In the genomic region with DNA sequence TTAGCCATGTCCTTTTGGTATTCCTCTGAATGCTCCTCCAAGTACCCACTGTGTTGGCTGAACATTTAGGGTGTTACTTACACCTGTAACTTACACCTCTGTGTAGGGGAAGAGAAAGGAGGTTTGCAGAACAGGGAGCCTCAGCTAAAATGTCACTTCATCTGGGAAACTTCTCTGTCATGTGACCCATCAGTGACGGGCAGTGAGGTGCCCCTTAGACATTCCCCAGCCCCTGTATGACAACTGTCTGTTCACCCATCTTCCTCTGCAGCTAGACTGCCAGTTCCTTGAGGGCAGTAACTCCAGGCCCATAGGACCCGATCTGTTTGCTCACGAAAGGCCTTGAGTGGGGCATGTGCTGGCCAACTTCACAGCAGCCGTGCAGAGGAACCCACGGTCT, we compare ENCODE assay signal across 15 cellular contexts. TPM values are rescaled to one million over a fixed set of nuclear protein-coding genes. Genes with fewer than 3 reads are reported as not detected.
A peak's percentile ranks its signal among the peaks of the same experiment; 100 is the strongest.
DNase-seq lines count a peak whose midpoint lies in the region; ATAC-seq, FAIRE-seq and TF ChIP-seq lines count a peak whose summit lies in the region.
"Had no signal": no experiment of that assay in that cellular context is flagged by ENCODE, and none has a peak within 500 bp of the region (broad histone marks: within the 10 kb centered on the region; RNA-seq: fewer than 3 reads in every experiment).

No MANE protein-coding gene starts in this region.

- CTCF ChIA-PET in RWPE1 (lab: Yijun Ruan, JAX) (no interaction called here), H1 (lab: Charles Lee; ENCODE audit: partially characterized antibody) (interaction anchor here (0.8 to 4.4 kb wide), 3 partner anchors 11 to 62 kb away, joined by 3 to 25 read pairs (median 6); no protein-coding TSS in a partner anchor)

- H4K91ac ChIP-seq in H1 (replicated peaks; ENCODE audit: insufficient read length, low read length) = peak overlapping the region; percentile 89
- H4K91ac ChIP-seq in neuronal stem cell (ENCODE audit: low read depth, low read length, poor library complexity) = no peak overlapping the region

- no peak for FAIRE-seq in H1 (lab: Jason Lieb, UNC)

- H3K9me3 ChIP-seq in H1 (ENCODE audit: insufficient read depth in 2 of 2, low read depth in 1 of 2, low read length in 1 of 2) (no peaks in the 10 kb centered on the region), neuronal stem cell (replicated peaks in 1 of 2; ENCODE audit: control insufficient read depth in 2 of 2, insufficient read depth in 1 of 2, low read depth in 1 of 2, low read length in 2 of 2) (no peaks in the 10 kb centered on the region), tibial artery (no peaks in the 10 kb centered on the region)

- H4K8ac ChIP-seq in H1 (ENCODE audit: extremely low read depth, insufficient read depth, low read length) (no peak overlapping the region), neuronal stem cell (ENCODE audit: low read depth, low read length) (no peak overlapping the region)

- H3K27me3 ChIP-seq in H1 (replicated peaks in 1 of 4; ENCODE audit: control insufficient read depth in 3 of 4, extremely low read depth in 1 of 4, insufficient read depth in 3 of 4, low read length in 3 of 4) = no peaks in the 10 kb centered on the region
- H3K27me3 ChIP-seq in neuronal stem cell (ENCODE audit: control insufficient read depth in 3 of 3, insufficient read depth in 3 of 3, low read depth in 1 of 3, low read length in 3 of 3) = no peaks in the 10 kb centered on the region
- no peaks in the 10 kb centered on the region for H3K27me3 ChIP-seq in tibial artery

- TF ChIP-seq POLR2A in H1 (IDR thresholded peaks at IDR 0.05; ENCODE audit: control extremely low read depth in 1 of 2, low read depth in 2 of 2, low read length in 2 of 2) (0 out of 3 replicates have a peak, but pooled peaks of 1 of the 2 experiments have one; percentile 4), GM18505 (IDR thresholded peaks at IDR 0.05; ENCODE audit: borderline replicate concordance, extremely low read depth, insufficient read depth, insufficient read length) (no peak)

- no peak overlapping the region for H2AK5ac ChIP-seq in H1 (ENCODE audit: low read depth, low read length)
- no peak overlapping the region for H2AK5ac ChIP-seq in neuronal stem cell (ENCODE audit: low read depth, low read length)

- TF ChIP-seq RAD21 in H1 (IDR thresholded peaks at IDR 0.05 in 1 of 2, conservative IDR thresholded peaks at IDR 0.05 in 1 of 2; ENCODE audit: low read depth in 2 of 2, low read length in 2 of 2) = no peak

- 69% methylated on average over 5 of the region's 5 CpGs; no CpG with 5 or more reads in 1 of the 2 experiments for WGBS in H1 (ENCODE audit: extremely low coverage in 1 of 2, insufficient coverage in 1 of 2, insufficient read length in 1 of 2, insufficient replicate concordance in 2 of 2, low coverage in 1 of 2, low lambda C conversion rate in 2 of 2, missing lambda C conversion rate in 1 of 2), 2 experiments
- WGBS in neuronal stem cell (ENCODE audit: extremely low coverage in 2 of 2, insufficient read length in 2 of 2, insufficient replicate concordance in 1 of 2), 2 donors = no CpG with 5 or more reads among the region's 5 CpGs

- TF ChIP-seq CTCF in RWPE1 (conservative IDR thresholded peaks at IDR 0.05; ENCODE audit: low read depth) = no peak
- TF ChIP-seq CTCF in H1 (IDR thresholded peaks at IDR 0.05; ENCODE audit: control extremely low read depth in 1 of 3, insufficient read depth in 1 of 3, low read depth in 1 of 3, low read length in 3 of 3) = no peak
- no peak for TF ChIP-seq CTCF in tibial artery (IDR thresholded peaks at IDR 0.05)

- H3K9ac ChIP-seq in H1 (replicated peaks in 1 of 4; ENCODE audit: extremely low read depth in 1 of 4, low read depth in 3 of 4, low read length in 3 of 4) = peak overlapping the region in 2 of 4 experiments; percentile 27 to 39; a peak in 1 of 7 replicates
- peak overlapping the region; percentile 36 for H3K9ac ChIP-seq in neuronal stem cell (ENCODE audit: low read depth, low read length, poor library complexity)

- no peak overlapping the region for H3K4ac ChIP-seq in H1 (replicated peaks; ENCODE audit: insufficient read length, low read depth, low read length)
- H3K4ac ChIP-seq in neuronal stem cell (ENCODE audit: low read length) = no peak overlapping the region

- H2AFZ ChIP-seq in H1 (ENCODE audit: low read length) = no peak overlapping the region
- no peak overlapping the region for H2AFZ ChIP-seq in neuronal stem cell (ENCODE audit: low read length)

- H3K23me2 ChIP-seq in H1 (ENCODE audit: low read depth, low read length) = no peaks in the 10 kb centered on the region

- H3K79me2 ChIP-seq in H1 (ENCODE audit: control insufficient read depth in 1 of 2, insufficient read depth in 2 of 2, low read length in 2 of 2) = peaks cover 7 to 80% of the 10 kb centered on the region in 2 experiments

- peak overlapping the region; percentile 1; the same call in 1 of the 2 replicates for H2BK12ac ChIP-seq in H1 (ENCODE audit: low read depth, low read length)
- no peak overlapping the region for H2BK12ac ChIP-seq in neuronal stem cell (ENCODE audit: low read length)

- no peak overlapping the region for H3K4me3 ChIP-seq in H1 (ENCODE audit: extremely low read depth in 1 of 4, insufficient read depth in 2 of 4, low read depth in 3 of 4, low read length in 4 of 4)
- H3K4me3 ChIP-seq in neuronal stem cell (ENCODE audit: low read length in 2 of 2) = no peak overlapping the region
- H3K4me3 ChIP-seq in tibial artery = no peak overlapping the region

- DNase-seq in RWPE1 (ENCODE audit: low spot score) = no peak
- no peak for DNase-seq in H1 (ENCODE audit: low read depth in 1 of 2, low spot score in 2 of 2)
- DNase-seq in neuronal stem cell (ENCODE audit: low spot score) = no peak
- no peak for DNase-seq in tibial artery
- DNase-seq in Kasumi-1 (lab: John Stamatoyannopoulos, UW) = no peak
- DNase-seq: activated CD4-positive, CD25-positive, alpha-beta regulatory T cell treated with anti-CD3 and anti-CD28 coated beads, Interleukin-2, amount 50 U/mL, for 72 hours; CD4-positive, alpha-beta memory T cell; GOT3; left colon; NCI-H1092; NK-92 treated with Interleukin-12 subunit alpha and Interleukin-12 subunit beta, amount 100 ng/mL, for 24 hours; stimulated activated CD4-positive, alpha-beta T cell treated with anti-CD3 and anti-CD28 coated beads, Interleukin-4, amount 100 ng/mL, for 24 hours; T-helper 2 cell had no signal

- H3K56ac ChIP-seq in H1 (replicated peaks; ENCODE audit: insufficient read length, low read depth, low read length) = no peak overlapping the region

- H2BK15ac ChIP-seq in H1 (ENCODE audit: low read length) (0 out of 2 replicates have a peak overlapping the region, but pooled peaks have one; percentile 50), neuronal stem cell (ENCODE audit: low read length) (no peak overlapping the region)

- H3K4me2 ChIP-seq in H1 (ENCODE audit: insufficient read depth in 1 of 2, low read depth in 2 of 2, low read length in 2 of 2) (peak overlapping the region; percentile 55 to 87), neuronal stem cell (ENCODE audit: insufficient read depth, low read length, poor library complexity, severe bottlenecking) (no peak overlapping the region)

- peak overlapping the region; percentile 9 for H4K5ac ChIP-seq in H1 (ENCODE audit: insufficient read length, low read depth, low read length)

- peaks cover 3 to 31% (median 8%) of the 10 kb centered on the region in 4 experiments; a peak in 5 of 8 replicates for H3K36me3 ChIP-seq in H1 (ENCODE audit: control insufficient read depth in 2 of 4, insufficient read depth in 4 of 4, low read length in 3 of 4)
- peaks cover 40 to 86% of the 10 kb centered on the region in 2 donors for H3K36me3 ChIP-seq in neuronal stem cell (replicated peaks in 1 of 2; ENCODE audit: control insufficient read depth in 2 of 2, insufficient read depth in 2 of 2, low read length in 2 of 2)
- peaks cover 0 to 5% (median 0%) of the 10 kb centered on the region in 3 donors for H3K36me3 ChIP-seq in tibial artery

- H3K4me1 ChIP-seq in H1 (replicated peaks in 1 of 4; ENCODE audit: control insufficient read depth in 3 of 4, insufficient read depth in 4 of 4, low read length in 3 of 4) (peaks cover 38 to 53% (median 39%) of the 10 kb centered on the region in 4 experiments), neuronal stem cell (ENCODE audit: control insufficient read depth in 2 of 2, insufficient read depth in 1 of 2, low read depth in 1 of 2, low read length in 2 of 2) (peaks cover 31 to 54% of the 10 kb centered on the region in 2 donors), tibial artery (peaks cover 0 to 57% (median 43%) of the 10 kb centered on the region in 4 donors)

- H4K20me1 ChIP-seq in H1 (replicated peaks in 1 of 2; ENCODE audit: control insufficient read depth in 1 of 2, insufficient read depth in 2 of 2, low read length in 2 of 2) = peaks cover 9 to 13% of the 10 kb centered on the region in 2 experiments

- H3K79me1 ChIP-seq in H1 (ENCODE audit: low read depth, low read length) (peaks cover 21% of the 10 kb centered on the region), neuronal stem cell (ENCODE audit: low read depth, low read length) (peaks cover 9% of the 10 kb centered on the region)

- POLR2A ChIA-PET in RWPE1 (lab: Yijun Ruan, JAX; ENCODE audit: low non-redundant PET) = no interaction called here
- POLR2A ChIA-PET in H1 (lab: Charles Lee; ENCODE audit: partially characterized antibody) = interaction anchor here (1.0 to 5.6 kb wide), 8 partner anchors 24 to 56 kb away, joined by 3 to 51 read pairs (median 3); no protein-coding TSS in a partner anchor

- H2BK120ac ChIP-seq in H1 (replicated peaks; ENCODE audit: low read depth, low read length) (peak overlapping the region; percentile 76), neuronal stem cell (ENCODE audit: low read depth, low read length) (no peak overlapping the region)

- H3K27ac ChIP-seq in RWPE1 = peak overlapping the region; percentile 93
- peak overlapping the region; percentile 32; the same call in 1 of the 2 replicates for H3K27ac ChIP-seq in H1 (ENCODE audit: low read depth, low read length)
- peak overlapping the region; percentile 50 for H3K27ac ChIP-seq in neuronal stem cell (replicated peaks; ENCODE audit: low read length)
- peak overlapping the region; percentile 66 to 70 for H3K27ac ChIP-seq in tibial artery

- H2BK5ac ChIP-seq in H1 (ENCODE audit: low read depth, low read length) = peak overlapping the region; percentile 76; the same call in 1 of the 2 replicates
- H2BK5ac ChIP-seq in neuronal stem cell (ENCODE audit: low read length) = no peak overlapping the region

- H3K18ac ChIP-seq in H1 (ENCODE audit: extremely low read depth, low read length) = peak overlapping the region; percentile 82
- H3K18ac ChIP-seq in neuronal stem cell (ENCODE audit: low read length) = peak overlapping the region; percentile 1

- no peak overlapping the region; the same call in 1 of the 2 replicates for H2BK20ac ChIP-seq in H1 (ENCODE audit: low read length)

- ATAC-seq in GM18505 (IDR thresholded peaks at IDR 0.05; ENCODE audit: unreplicated experiment) = no peak
- ATAC-seq in HG03175 (IDR thresholded peaks at IDR 0.05; ENCODE audit: unreplicated experiment) = no peak
- ATAC-seq: left colon had no signal

- H3K14ac ChIP-seq in H1 (ENCODE audit: insufficient read length) (no peak overlapping the region), neuronal stem cell (ENCODE audit: low read length) (no peak overlapping the region)

- TF ChIP-seq EP300 in H1 (IDR thresholded peaks at IDR 0.05; ENCODE audit: borderline replicate concordance in 1 of 2, low read depth in 2 of 2, low read length in 2 of 2) = no peak

- H3K23ac ChIP-seq in H1 (ENCODE audit: insufficient read length) (no peak overlapping the region), neuronal stem cell (ENCODE audit: low read depth, low read length, poor library complexity) (no peak overlapping the region)

- intact Hi-C loops in tibial artery (cut with DNase I; ENCODE audit: low total_unique reads) = no loop called here

RNA-seq across cellular contexts. Expression of a gene that starts 57.4 kb away (rescaled TPM):
- 78.1 and 86.8 TPM in 2 replicates for total RNA-seq in H1 (2021; fragmentation: NEBNext Ultra II Directional; extraction: Animal tissue kit (Norgen Biotek cat#: 25700))
- 88.7 and 94.1 TPM in 2 replicates for polyA plus RNA-seq in H1 (2011; rRNA removed)
- 87.8 TPM for polyA plus RNA-seq in H1 (2011; cell fraction: cytosol; rRNA removed)
- 241 TPM for polyA plus RNA-seq in H1 (2011; cell fraction: nucleus; rRNA removed)
- polyA plus RNA-seq in H1 (2012, experiment 1 of 2) = 76.9 to 126 TPM (median 101 TPM) in 4 replicates
- 35.9 TPM for polyA plus RNA-seq in H1 (2012, experiment 2 of 2)
- polyA plus RNA-seq in H1 (2013, experiment 1 of 2) = 95.4 TPM
- polyA plus RNA-seq in H1 (2013, experiment 2 of 2) = 95.1 TPM
- 291 and 398 TPM in 2 replicates for polyA minus RNA-seq in H1 (2011; rRNA and poly(A)+ RNA removed)
- polyA minus RNA-seq in H1 (2011; cell fraction: cytosol; rRNA and poly(A)+ RNA removed) = 82.9 TPM
- 139 TPM for polyA minus RNA-seq in H1 (2011; cell fraction: nucleus; rRNA and poly(A)+ RNA removed)
- 183 TPM for polyA plus RNA-seq in neuronal stem cell (2013, experiment 1 of 2)
- polyA plus RNA-seq in neuronal stem cell (2013, experiment 2 of 2) = 174 TPM

Comparison
In these comparisons a context has a peak if more than half of its experiments do, and no peak if none do; other contexts are left out.
1. H3K27ac ChIP-seq: peak in every context shown above with its lines; median percentile 93 in RWPE1; 68 in tibial artery; 50 in neuronal stem cell; 32 in H1.